Comparison of ENCODE assay signal across 30 cellular contexts in the genomic region with DNA sequence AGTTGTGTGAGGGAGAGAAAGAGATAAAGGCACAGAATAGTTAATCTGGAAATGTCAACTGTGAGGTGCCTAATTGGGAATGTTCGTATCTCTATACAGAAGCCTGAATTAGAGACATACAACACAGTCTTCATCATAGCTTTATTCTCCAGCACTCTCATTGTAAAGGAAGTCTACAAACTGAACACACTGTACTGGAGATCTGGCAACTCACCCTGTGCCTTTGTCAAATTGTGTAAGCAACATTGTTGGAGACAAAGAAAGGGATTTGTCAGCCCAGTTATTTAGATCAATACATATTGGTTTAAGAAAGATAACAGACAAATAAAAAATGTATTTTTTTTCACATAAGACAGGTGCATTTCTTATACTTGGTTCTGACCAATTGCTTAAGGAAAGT.
"Had no signal": no experiment of that assay in that cellular context is flagged by ENCODE, and none has a peak within 500 bp of the region (broad histone marks: within the 10 kb centered on the region; RNA-seq: fewer than 3 reads in every experiment).

No MANE protein-coding gene starts in this region.

- H3K27ac Mint-ChIP-seq: activated CD4-positive, alpha-beta T cell treated with anti-CD3 and anti-CD28 coated beads for 36 hours; activated CD4-positive, alpha-beta T cell treated with anti-CD3 and anti-CD28 coated beads, Interleukin-2, amount 10 ng/mL, durations not matched to agents 7 days and 5 days; activated CD8-positive, alpha-beta T cell treated with anti-CD3 and anti-CD28 coated beads, Interleukin-2, amount 10 ng/mL, durations not matched to agents 7 days and 5 days; activated naive CD4-positive, alpha-beta T cell treated with anti-CD3 and anti-CD28 coated beads for 36 hours; activated naive CD4-positive, alpha-beta T cell treated with anti-CD3 and anti-CD28 coated beads, Interleukin-2, amount 50 U/mL, for 72 hours; activated T-cell treated with anti-CD3 and anti-CD28 coated beads, Interleukin-2, amount 50 U/mL, for 24 hours; activated T-helper 2 cell treated with anti-CD3 and anti-CD28 coated beads, Interferon-gamma antibody, Interleukin-2, Interleukin-4, amounts not matched to agents 10 μg/mL and 5 μg/mL and 100 μg/mL, durations not matched to agents 14 hours and 24 hours and 36 hours; WTC11 had no signal

- ATAC-seq: activated CD4-positive, alpha-beta T cell treated with anti-CD3 and anti-CD28 coated beads for 36 hours; activated CD4-positive, CD25-positive, alpha-beta regulatory T cell treated with anti-CD3 and anti-CD28 coated beads, Interleukin-2, amount 50 U/mL, for 24 hours; activated CD8-positive, alpha-beta T cell treated with anti-CD3 and anti-CD28 coated beads, Interleukin-2, amount 10 ng/mL, durations not matched to agents 7 days and 5 days; activated naive CD4-positive, alpha-beta T cell treated with anti-CD3 and anti-CD28 coated beads, Interleukin-2, amount 50 U/mL, for 72 hours; Panc1; WTC11 had no signal

- H3K36me3 Mint-ChIP-seq: activated naive CD4-positive, alpha-beta T cell treated with anti-CD3 and anti-CD28 coated beads, Interleukin-2, amount 50 U/mL, for 72 hours; WTC11 had no signal

- H3K9me3 Mint-ChIP-seq: activated CD4-positive, alpha-beta T cell treated with anti-CD3 and anti-CD28 coated beads, Interleukin-2, amount 10 ng/mL, durations not matched to agents 7 days and 5 days; activated naive CD4-positive, alpha-beta T cell treated with anti-CD3 and anti-CD28 coated beads for 36 hours; activated naive CD4-positive, alpha-beta T cell treated with anti-CD3 and anti-CD28 coated beads, Interleukin-2, amount 50 U/mL, for 72 hours; activated T-cell treated with anti-CD3 and anti-CD28 coated beads, Interleukin-2, amount 50 U/mL, for 24 hours; activated T-helper 2 cell treated with anti-CD3 and anti-CD28 coated beads, Interferon-gamma antibody, Interleukin-2, Interleukin-4, amounts not matched to agents 10 μg/mL and 5 μg/mL and 100 μg/mL, durations not matched to agents 14 hours and 24 hours and 36 hours; WTC11 had no signal

- H3K4me1 ChIP-seq: adrenal gland, SJCRH30 had no signal

- H3K4me3 Mint-ChIP-seq: activated CD4-positive, alpha-beta T cell treated with anti-CD3 and anti-CD28 coated beads for 36 hours; activated CD4-positive, alpha-beta T cell treated with anti-CD3 and anti-CD28 coated beads, Interleukin-2, amount 10 ng/mL, durations not matched to agents 7 days and 5 days; activated CD8-positive, alpha-beta T cell treated with anti-CD3 and anti-CD28 coated beads, Interleukin-2, amount 10 ng/mL, durations not matched to agents 7 days and 5 days; activated naive CD4-positive, alpha-beta T cell treated with anti-CD3 and anti-CD28 coated beads for 36 hours; activated T-cell treated with anti-CD3 and anti-CD28 coated beads, Interleukin-2, amount 50 U/mL, for 24 hours; brain; WTC11 had no signal

- H3K4me3 ChIP-seq: adrenal gland, SJCRH30, SK-N-MC had no signal

- H3K9me3 ChIP-seq: adrenal gland, SJCRH30 had no signal

- H3K27me3 ChIP-seq: adrenal gland, SJCRH30 had no signal

- DNase-seq: activated CD4-positive, alpha-beta T cell treated with anti-CD3 and anti-CD28 coated beads for 36 hours; activated CD4-positive, alpha-beta T cell treated with anti-CD3 and anti-CD28 coated beads, Interleukin-2, amount 10 ng/mL, durations not matched to agents 7 days and 5 days; activated CD4-positive, alpha-beta T cell treated with anti-CD3 and anti-CD28 coated beads, Interleukin-2, amount 50 U/mL, for 48 hours; activated CD8-positive, alpha-beta T cell treated with anti-CD3 and anti-CD28 coated beads, Interleukin-2, amount 10 ng/mL, durations not matched to agents 7 days and 5 days; activated gamma-delta T cell treated with Interleukin-2 at 50 U/mL for 16 hours; activated naive CD4-positive, alpha-beta T cell treated with anti-CD3 and anti-CD28 coated beads for 36 hours; activated T-cell treated with anti-CD3 and anti-CD28 coated beads, Interleukin-2, amount 50 U/mL, for 24 hours; adrenal gland; caudate nucleus; Kasumi-1; KG1; MM.1S; MV-4-11; NCI-H1092; NCI-H1436 treated with DMSO at 0.1 percent for 48 hours; NCI-H187 treated with DMSO at 0.1 percent for 48 hours; NCI-H2171 treated with DMSO at 0.1 percent for 48 hours; NCI-H226; NCI-H446 treated with DMSO at 0.1 percent for 48 hours; NCI-H524; SHP77; SJCRH30; T1000 had no signal

- H3K36me3 ChIP-seq: adrenal gland had no signal

- H3K27ac ChIP-seq: adrenal gland, SJCRH30, SK-N-MC had no signal

- H3K27me3 Mint-ChIP-seq: activated CD4-positive, alpha-beta T cell treated with anti-CD3 and anti-CD28 coated beads, Interleukin-2, amount 10 ng/mL, durations not matched to agents 7 days and 5 days; activated T-cell treated with anti-CD3 and anti-CD28 coated beads, Interleukin-2, amount 50 U/mL, for 24 hours had no signal

- H3K4me1 Mint-ChIP-seq: activated CD4-positive, alpha-beta T cell treated with anti-CD3 and anti-CD28 coated beads for 36 hours; activated CD4-positive, alpha-beta T cell treated with anti-CD3 and anti-CD28 coated beads, Interleukin-2, amount 10 ng/mL, durations not matched to agents 7 days and 5 days had no signal
